Comparison of ENCODE assay signal across 17 cellular contexts in the genomic region with DNA sequence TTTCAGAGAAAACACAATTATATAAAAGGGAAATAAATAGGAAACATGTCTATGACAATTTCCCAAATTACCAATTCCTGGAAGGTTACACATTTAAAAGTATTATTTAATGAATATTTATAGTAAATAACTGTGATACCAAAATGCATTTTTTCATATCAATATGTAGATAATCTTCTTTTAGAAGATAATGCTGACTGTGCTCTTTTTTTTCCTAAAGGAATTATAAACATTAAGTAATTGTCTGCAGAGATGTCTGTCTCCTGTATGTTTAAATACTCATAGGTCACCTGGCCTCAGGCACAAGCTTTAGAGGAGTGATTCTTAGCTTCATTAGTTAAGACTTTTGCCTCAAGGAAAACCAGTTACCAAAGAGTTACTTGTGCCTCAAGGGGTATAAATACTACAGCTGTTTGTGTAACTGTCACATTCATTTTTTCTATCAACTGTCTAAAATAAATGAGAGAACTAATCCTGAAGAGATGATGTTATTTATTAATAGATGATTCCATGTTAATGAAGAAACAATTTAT.
DNase-seq lines count a peak whose midpoint lies in the region; ATAC-seq, FAIRE-seq and TF ChIP-seq lines count a peak whose summit lies in the region.
"Had no signal": no experiment of that assay in that cellular context is flagged by ENCODE, and none has a peak within 500 bp of the region (broad histone marks: within the 10 kb centered on the region; RNA-seq: fewer than 3 reads in every experiment).

No MANE protein-coding gene starts in this region.

- CTCF ChIA-PET in A549 (lab: Yijun Ruan, JAX): interaction anchor here (1.0 to 1.7 kb wide), 4 partner anchors 19 to 1062 kb away, joined by 3 to 5 read pairs (median 4); no protein-coding TSS in a partner anchor

- H4K8ac ChIP-seq in mesendoderm (ENCODE audit: low read depth, low read length): no peak overlapping the region

- H2BK15ac ChIP-seq in mesendoderm (replicated peaks; ENCODE audit: low read depth): no peak overlapping the region

- H2AK5ac ChIP-seq in mesendoderm (ENCODE audit: low read length): no peak overlapping the region

- POLR2A ChIA-PET in A549 (lab: Yijun Ruan, JAX): no interaction called here

- H3K9ac ChIP-seq in mesendoderm (ENCODE audit: low read length): no peak overlapping the region

- TF ChIP-seq CTCF in A549 (IDR thresholded peaks at IDR 0.05): no peak
- TF ChIP-seq CTCF in bronchial epithelial cell (IDR thresholded peaks at IDR 0.05; ENCODE audit: insufficient read depth, low read length, severe bottlenecking): no peak
- TF ChIP-seq CTCF in esophagus muscularis mucosa (IDR thresholded peaks at IDR 0.05): no peak

- H3K27me3 ChIP-seq in bronchial epithelial cell (ENCODE audit: control insufficient read depth, insufficient read depth, low read length) (no peaks in the 10 kb centered on the region), mesendoderm (ENCODE audit: insufficient read depth, low read length, poor library complexity) (no peaks in the 10 kb centered on the region), esophagus muscularis mucosa (no peaks in the 10 kb centered on the region)

- no peak for TF ChIP-seq EP300 in A549 (IDR thresholded peaks at IDR 0.05)
- no peak for TF ChIP-seq EP300 in esophagus muscularis mucosa (IDR thresholded peaks at IDR 0.05)

- H3K27ac ChIP-seq in A549: peak overlapping the region in 1 of 2 experiments; percentile 67; a peak in 2 of 6 replicates
- H3K27ac ChIP-seq in mesendoderm (ENCODE audit: low read depth, low read length): no peak overlapping the region
- no peak overlapping the region for H3K27ac ChIP-seq in esophagus muscularis mucosa (replicated peaks in 1 of 4)

- no peak for FAIRE-seq in A549 (lab: Jason Lieb, UNC)
- FAIRE-seq in bronchial epithelial cell (lab: Jason Lieb, UNC): no peak

- TF ChIP-seq POLR2A in A549 (IDR thresholded peaks at IDR 0.05; ENCODE audit: low read length) (no peak), esophagus muscularis mucosa (IDR thresholded peaks at IDR 0.05; ENCODE audit: low read depth) (no peak)

- TF ChIP-seq RAD21 in A549 (conservative IDR thresholded peaks at IDR 0.05 in 1 of 2, IDR thresholded peaks at IDR 0.05 in 1 of 2): no peak

- H3K4me3 ChIP-seq in A549 (no peak overlapping the region), bronchial epithelial cell (ENCODE audit: low read depth, low read length) (no peak overlapping the region), mesendoderm (ENCODE audit: low read length) (no peak overlapping the region), esophagus muscularis mucosa (no peak overlapping the region)

- H3K18ac ChIP-seq in mesendoderm (ENCODE audit: low read length): no peak overlapping the region

- H3K4me2 ChIP-seq in A549 (peak overlapping the region; percentile 72), mesendoderm (ENCODE audit: low read length) (no peak overlapping the region)

- no peak overlapping the region for H4K5ac ChIP-seq in mesendoderm (ENCODE audit: low read length)

- peaks cover 35% of the 10 kb centered on the region for H3K4me1 ChIP-seq in A549
- H3K4me1 ChIP-seq in mesendoderm (ENCODE audit: control insufficient read depth, low read depth, low read length): no peaks in the 10 kb centered on the region
- H3K4me1 ChIP-seq in esophagus muscularis mucosa: peaks cover 6 to 13% (median 8%) of the 10 kb centered on the region in 4 donors

- no peak overlapping the region for H3K56ac ChIP-seq in mesendoderm (ENCODE audit: low read length)

- peak in 1 of 2 experiments; percentile 9 for DNase-seq in A549 (ENCODE audit: low read depth in 1 of 2, low spot score in 1 of 2)
- peak; percentile 7 for DNase-seq in NCI-H69 (lab: John Stamatoyannopoulos, UW)
- peak; percentile 78 for DNase-seq in bronchial epithelial cell (ENCODE audit: low read depth)
- peak; percentile 51 for DNase-seq in mesendoderm
- DNase-seq in stimulated activated naive CD8-positive, alpha-beta T cell treated with anti-CD3 and anti-CD28 coated beads, Interleukin-15, Interleukin-2, amounts not matched to agents 100 U/mL and 50 U/mL, for 24 hours: no peak
- no peak for DNase-seq in esophagus muscularis mucosa (ENCODE audit: extremely low spot score)
- no peak for DNase-seq in central memory CD4-positive, alpha-beta T cell
- DNase-seq: activated CD4-positive, alpha-beta T cell treated with anti-CD3 and anti-CD28 coated beads for 1 hour; activated effector memory CD4-positive, alpha-beta T cell treated with anti-CD3 and anti-CD28 coated beads, Interleukin-2, amount 50 U/mL, for 16 hours; CD8-positive, alpha-beta memory T cell; cortex of kidney; NCI-H1930; NCI-H510A; retina; SIG-M5; T-helper 9 cell had no signal

- no peaks in the 10 kb centered on the region for H3K79me2 ChIP-seq in mesendoderm (ENCODE audit: control insufficient read depth, insufficient read depth, low read length)

- no peak overlapping the region for H2BK5ac ChIP-seq in mesendoderm (ENCODE audit: low read length)

- intact Hi-C loops in esophagus muscularis mucosa (cut with DNase I): no loop called here

- H3K36me3 ChIP-seq in bronchial epithelial cell (ENCODE audit: control insufficient read depth, insufficient read depth, low read length) (no peaks in the 10 kb centered on the region), mesendoderm (ENCODE audit: control insufficient read depth, insufficient read depth, low read length) (no peaks in the 10 kb centered on the region), esophagus muscularis mucosa (no peaks in the 10 kb centered on the region)

- no peaks in the 10 kb centered on the region for H3K79me1 ChIP-seq in mesendoderm (ENCODE audit: low read length)

- H3K23ac ChIP-seq in mesendoderm (ENCODE audit: low read length): no peak overlapping the region

- no peak overlapping the region for H2BK120ac ChIP-seq in mesendoderm (ENCODE audit: low read depth, low read length)

- ATAC-seq in A549: peak in 1 of 2 experiments; percentile 35; a peak in 1 of 6 replicates
- no peak for ATAC-seq in HG03025 (IDR thresholded peaks at IDR 0.05; ENCODE audit: low FRiP score, unreplicated experiment)
- ATAC-seq in stimulated activated naive CD8-positive, alpha-beta T cell treated with anti-CD3 and anti-CD28 coated beads, Interleukin-15, Interleukin-2, amounts not matched to agents 100 U/mL and 50 U/mL, for 24 hours: no peak

- no peak overlapping the region for H3K4ac ChIP-seq in mesendoderm (ENCODE audit: low read depth, low read length)

- H3K9me3 ChIP-seq in A549 (no peaks in the 10 kb centered on the region), esophagus muscularis mucosa (no peaks in the 10 kb centered on the region)

TF ChIP-seq in A549, 52 proteins besides CTCF, POLR2A, EP300 and RAD21:
- TF ChIP-seq SMC3 (IDR thresholded peaks at IDR 0.05): no peak
- no peak for TF ChIP-seq RARB (CRISPR knock-in tag; IDR thresholded peaks at IDR 0.05)
- TF ChIP-seq MAFK (IDR thresholded peaks at IDR 0.05; ENCODE audit: partially characterized antibody): peak; percentile 99

Comparison
In these comparisons a context has a peak if more than half of its experiments do, and no peak if none do; other contexts are left out.
1. DNase-seq: peak in NCI-H69 (single experiment), bronchial epithelial cell (single experiment) and mesendoderm (single experiment); none in stimulated activated naive CD8-positive, alpha-beta T cell treated with anti-CD3 and anti-CD28 coated beads, Interleukin-15, Interleukin-2, amounts not matched to agents 100 U/mL and 50 U/mL, for 24 hours (single experiment), esophagus muscularis mucosa (single experiment) and central memory CD4-positive, alpha-beta T cell (single experiment).